26 cellular contexts compared by ENCODE assay signal in genomic region chr11:82782825-82783374, GRCh38. TPM values are rescaled to one million over a fixed set of nuclear protein-coding genes. Genes with fewer than 3 reads are reported as not detected.
DNase-seq lines count a peak whose midpoint lies in the region; ATAC-seq, FAIRE-seq and TF ChIP-seq lines count a peak whose summit lies in the region.
"Had no signal": no experiment of that assay in that cellular context is flagged by ENCODE, and none has a peak within 500 bp of the region (broad histone marks: within the 10 kb centered on the region; RNA-seq: fewer than 3 reads in every experiment).

No MANE protein-coding gene starts in this region.

- DNase-seq in HepG2 (ENCODE audit: low spot score) (no peak), right lobe of liver (no peak), OCI-M1 (lab: John Stamatoyannopoulos, UW) (peak; percentile 73), erythroblast (lab: John Stamatoyannopoulos, UW) (peak; percentile 8 to 12), posterior cingulate gyrus (no peak)
- no peak for DNase-seq in effector CD8-positive, alpha-beta T cell (lab: John Stamatoyannopoulos, UW)
- DNase-seq: 8988T; ACHN; AML-193; BE2C; CD4-positive, alpha-beta T cell; CD8-positive, alpha-beta memory T cell; DMS 273 treated with DMSO at 0.1 percent for 48 hours; DMS79; EL; GDM1; H9 had no signal

- H3K4me3 ChIP-seq in HepG2 (replicated peaks in 1 of 3; ENCODE audit: insufficient read depth in 1 of 3, low read depth in 2 of 3, low read length in 3 of 3) (no peak overlapping the region), right lobe of liver (no peak overlapping the region)
- H3K4me3 ChIP-seq: A549; BLaER1 treated with 17β-estradiol and CSF1 and Interleukin-3, amounts not matched to agents 10 nM and 100 nM; GM23338 had no signal

- WGBS in HepG2 (ENCODE audit: low lambda C conversion rate) = 0% methylated on average over 1 of the region's 1 CpG
- WGBS in right lobe of liver (ENCODE audit: insufficient coverage, low coverage, low lambda C conversion rate, missing lambda C conversion rate) = 25% methylated on average over 1 of the region's 1 CpG

- H3K9ac ChIP-seq in HepG2 (ENCODE audit: insufficient read depth, low read depth, low read length) = no peak overlapping the region
- H3K9ac ChIP-seq: BLaER1 treated with 17β-estradiol and CSF1 and Interleukin-3, amounts not matched to agents 10 nM and 100 nM had no signal

- in situ Hi-C loops in HepG2 (cut with HindIII; ENCODE audit: extremely low pct_ligation_motif_present, low pct_unique_long_range_greater_than_20kb) = no loop called here

- H3K79me2 ChIP-seq in HepG2 (ENCODE audit: insufficient read depth, low read length) = no peaks in the 10 kb centered on the region

- no peak for ATAC-seq in HepG2
- no peak for ATAC-seq in right lobe of liver
- ATAC-seq: A549, GM23338, HCT116 had no signal

- TF ChIP-seq POLR2A in HepG2 (IDR thresholded peaks at IDR 0.05; ENCODE audit: insufficient read depth in 1 of 2, low read depth in 2 of 2, low read length in 2 of 2) (no peak), right lobe of liver (IDR thresholded peaks at IDR 0.05) (no peak), erythroblast (IDR thresholded peaks at IDR 0.05; ENCODE audit: low read length) (no peak)

- intact Hi-C loops in HepG2 (cut with micrococcal nuclease; ENCODE audit: unreplicated experiment) (no loop called here), right lobe of liver (cut with DNase I) (no loop called here), posterior cingulate gyrus (cut with DNase I) (no loop called here)

- POLR2A ChIA-PET in HepG2 (lab: Yijun Ruan, JAX) = no interaction called here

- TF ChIP-seq RAD21 in HepG2 (CRISPR knock-in tag; IDR thresholded peaks at IDR 0.05) = no peak

- H3K4me2 ChIP-seq in HepG2 (ENCODE audit: low read depth, low read length) = no peak overlapping the region
- H3K4me2 ChIP-seq: A549; BLaER1 treated with 17β-estradiol and CSF1 and Interleukin-3, amounts not matched to agents 10 nM and 100 nM; GM23338 had no signal

- FAIRE-seq in HepG2 (lab: Jason Lieb, UNC) = no peak
- FAIRE-seq: A549, D721Med, GM12891, GM18507 had no signal

- H3K36me3 ChIP-seq in HepG2 (replicated peaks in 1 of 2; ENCODE audit: control insufficient read depth in 1 of 2, insufficient read depth in 2 of 2, low read length in 2 of 2) = no peaks in the 10 kb centered on the region
- H3K36me3 ChIP-seq in right lobe of liver = no peaks in the 10 kb centered on the region
- H3K36me3 ChIP-seq: BE2C; BLaER1 treated with 17β-estradiol and CSF1 and Interleukin-3, amounts not matched to agents 10 nM and 100 nM had no signal

- H3K27me3 ChIP-seq in HepG2 (ENCODE audit: control insufficient read depth in 1 of 2, insufficient read depth in 2 of 2, low read length in 2 of 2) (no peaks in the 10 kb centered on the region), right lobe of liver (no peaks in the 10 kb centered on the region)
- H3K27me3 ChIP-seq: BE2C; BLaER1 treated with 17β-estradiol and CSF1 and Interleukin-3, amounts not matched to agents 10 nM and 100 nM had no signal

- CTCF ChIA-PET in HepG2 (lab: Yijun Ruan, JAX; ENCODE audit: low intra/inter-chr PET ratio, low total read pairs) = no interaction called here

- no TSS peak for BruUV-seq in HepG2 (replicated peaks; lab: Mats Ljungman, UMichigan)

- H3K27ac ChIP-seq in HepG2 (ENCODE audit: extremely low read length, insufficient read depth, low read length) (no peak overlapping the region), right lobe of liver (no peak overlapping the region)
- H3K27ac ChIP-seq: A549; BLaER1 treated with 17β-estradiol and CSF1 and Interleukin-3, amounts not matched to agents 10 nM and 100 nM had no signal

- H3K4me1 ChIP-seq in HepG2 (ENCODE audit: insufficient read depth, low read length) (no peaks in the 10 kb centered on the region), right lobe of liver (no peaks in the 10 kb centered on the region)
- H3K4me1 ChIP-seq: A549; BLaER1 treated with 17β-estradiol and CSF1 and Interleukin-3, amounts not matched to agents 10 nM and 100 nM had no signal

- H2AFZ ChIP-seq in HepG2 (ENCODE audit: low read length) = no peak overlapping the region
- H2AFZ ChIP-seq: GM23338 had no signal

- no peak for TF ChIP-seq EP300 in HepG2 (IDR thresholded peaks at IDR 0.05; ENCODE audit: low read depth in 2 of 2, low read length in 2 of 2)
- TF ChIP-seq EP300 in HepG2 (CRISPR knock-in tag; IDR thresholded peaks at IDR 0.05; ENCODE audit: borderline replicate concordance) = no peak

- no peaks in the 10 kb centered on the region for H4K20me1 ChIP-seq in HepG2 (ENCODE audit: insufficient read depth, low read length)
- H4K20me1 ChIP-seq: BLaER1 treated with 17β-estradiol and CSF1 and Interleukin-3, amounts not matched to agents 10 nM and 100 nM had no signal

- no peak for TF ChIP-seq CTCF in HepG2 (CRISPR knock-in tag; IDR thresholded peaks at IDR 0.05)
- TF ChIP-seq CTCF in right lobe of liver (IDR thresholded peaks at IDR 0.05) = no peak

- H3K9me3 ChIP-seq in HepG2 (ENCODE audit: low read length) (no peaks in the 10 kb centered on the region), right lobe of liver (no peaks in the 10 kb centered on the region)
- H3K9me3 ChIP-seq: A549, BE2C had no signal

TF ChIP-seq in HepG2, 621 proteins besides CTCF, POLR2A, EP300 and RAD21:
- peak; percentile 26; the same call in 1 of the 2 replicates for TF ChIP-seq ATF7 (IDR thresholded peaks at IDR 0.05)
- TF ChIP-seq ATF7 (CRISPR knock-in tag; IDR thresholded peaks at IDR 0.05) = no peak
- TF ChIP-seq ZNF562 (CRISPR knock-in tag; IDR thresholded peaks at IDR 0.05; ENCODE audit: borderline replicate concordance) = no peak

RNA-seq across cellular contexts. Expression of gene FAM181B, which starts 49.2 kb away (rescaled TPM):
- total RNA-seq in HepG2 (2016; rRNA removed; fragmentation: Illumina TruSeq; extraction: Trizol) (not detected in 2 replicates), right lobe of liver (not detected)
- not detected in 2 replicates for total RNA-seq in HepG2 (2016; cell fraction: cytosol; rRNA removed; fragmentation: Illumina TruSeq; extraction: Trizol; ENCODE audit: low read depth)
- not detected in 2 replicates for total RNA-seq in HepG2 (2016; cell fraction: insoluble cytoplasmic fraction; rRNA removed; fragmentation: Illumina TruSeq; extraction: Trizol)
- total RNA-seq in HepG2 (2016; cell fraction: membrane; rRNA removed; fragmentation: Illumina TruSeq; extraction: Trizol) = not detected in 2 replicates
- not detected in 2 replicates for total RNA-seq in HepG2 (2016; cell fraction: nucleus; rRNA removed; fragmentation: Illumina TruSeq; extraction: Trizol)
- not detected in 2 replicates for polyA plus RNA-seq in HepG2 (2011; rRNA removed)
- not detected in 2 replicates for polyA plus RNA-seq in HepG2 (2011; cell fraction: cytosol; rRNA removed)
- not detected in 2 replicates for polyA plus RNA-seq in HepG2 (2011; cell fraction: nucleus; rRNA removed)
- polyA plus RNA-seq in HepG2 (2012) = not detected in 2 replicates
- polyA plus RNA-seq in HepG2 (2016; cell fraction: cytosol; fragmentation: Illumina TruSeq; extraction: Trizol; ENCODE audit: low read depth) = not detected in 2 replicates
- polyA plus RNA-seq in HepG2 (2016; cell fraction: insoluble cytoplasmic fraction; fragmentation: Illumina TruSeq; extraction: Trizol; ENCODE audit: low read depth) = not detected in 2 replicates
- not detected in 2 replicates for polyA plus RNA-seq in HepG2 (2016; cell fraction: membrane; fragmentation: Illumina TruSeq; extraction: Trizol; ENCODE audit: low read depth)
- not detected in 2 replicates for polyA plus RNA-seq in HepG2 (2016; cell fraction: nucleus; fragmentation: Illumina TruSeq; extraction: Trizol; ENCODE audit: insufficient read depth, low read depth)
- polyA minus RNA-seq in HepG2 (2011; rRNA and poly(A)+ RNA removed; ENCODE audit: low replicate concordance) = not detected in 2 replicates
- polyA minus RNA-seq in HepG2 (2011; cell fraction: cytosol; rRNA and poly(A)+ RNA removed) = not detected in 2 replicates
- polyA minus RNA-seq in HepG2 (2011; cell fraction: nucleus; rRNA and poly(A)+ RNA removed) = not detected in 2 replicates
- total RNA-seq: CD8-positive, alpha-beta memory T cell; H4 had no signal
- polyA plus RNA-seq: CD14-positive monocyte; CD8-positive, alpha-beta memory T cell had no signal

Comparison
In these comparisons a context has a peak if more than half of its experiments do, and no peak if none do; other contexts are left out.
1. DNase-seq: peak in OCI-M1 (single experiment) and erythroblast (2 of 2); none in HepG2 (single experiment), right lobe of liver (0 of 3), posterior cingulate gyrus (0 of 10) and effector CD8-positive, alpha-beta T cell (single experiment).